ENCODE assay signal across 17 cellular contexts in genomic region chr13:98525852-98526512, GRCh38. TPM values are rescaled to one million over a fixed set of nuclear protein-coding genes. Genes with fewer than 3 reads are reported as not detected.
DNase-seq lines count a peak whose midpoint lies in the region; ATAC-seq, FAIRE-seq and TF ChIP-seq lines count a peak whose summit lies in the region.
"Had no signal": no experiment of that assay in that cellular context is flagged by ENCODE, and none has a peak within 500 bp of the region (broad histone marks: within the 10 kb centered on the region; RNA-seq: fewer than 3 reads in every experiment).

No MANE protein-coding gene starts in this region.

- H3K79me2 ChIP-seq in KMS-11 (ENCODE audit: insufficient read depth, low read depth): peaks cover 88% of the 10 kb centered on the region

- no peaks in the 10 kb centered on the region for H3K27me3 Mint-ChIP-seq in CD8-positive, alpha-beta memory T cell
- H3K27me3 Mint-ChIP-seq in naive thymus-derived CD4-positive, alpha-beta T cell: no peaks in the 10 kb centered on the region

- H3K27me3 ChIP-seq in CD8-positive, alpha-beta memory T cell (ENCODE audit: insufficient read depth, low read length, poor library complexity, severe bottlenecking): no peaks in the 10 kb centered on the region
- H3K27me3 ChIP-seq in KMS-11 (ENCODE audit: insufficient read depth, low read depth): no peaks in the 10 kb centered on the region
- H3K27me3 ChIP-seq in naive thymus-derived CD4-positive, alpha-beta T cell (ENCODE audit: control insufficient read depth in 2 of 2, insufficient read depth in 2 of 2, low read length in 2 of 2): no peaks in the 10 kb centered on the region
- no peaks in the 10 kb centered on the region for H3K27me3 ChIP-seq in ovary
- H3K27me3 ChIP-seq: gastroesophageal sphincter, SJSA1 had no signal

- no peak for TF ChIP-seq EP300 in ovary (IDR thresholded peaks at IDR 0.05)

- CTCF ChIA-PET in CD8-positive, alpha-beta memory T cell (lab: Charles Lee): interaction anchor here (1.2 to 1.5 kb wide), 3 partner anchors 12 to 44 kb away, joined by 3 to 4 read pairs (median 3); no protein-coding TSS in a partner anchor
- CTCF ChIA-PET in naive thymus-derived CD4-positive, alpha-beta T cell (lab: Charles Lee): interaction anchor here (1.3 kb wide), 1 partner anchor 81 kb away, joined by 5 read pairs; no protein-coding TSS in a partner anchor

- no peak for TF ChIP-seq POLR2A in ovary (IDR thresholded peaks at IDR 0.05)

- H3K4me1 Mint-ChIP-seq in CD8-positive, alpha-beta memory T cell: peaks cover 93 to 98% (median 95%) of the 10 kb centered on the region in 3 donors
- H3K4me1 Mint-ChIP-seq in naive thymus-derived CD4-positive, alpha-beta T cell: peaks cover 73 to 99% (median 94%) of the 10 kb centered on the region in 7 donors

- no peak for ATAC-seq in naive thymus-derived CD4-positive, alpha-beta T cell
- ATAC-seq in HG03520 (IDR thresholded peaks at IDR 0.05; ENCODE audit: unreplicated experiment) (no peak), HG03280 (IDR thresholded peaks at IDR 0.05; ENCODE audit: unreplicated experiment) (no peak)
- ATAC-seq: activated CD4-positive, CD25-positive, alpha-beta regulatory T cell treated with anti-CD3 and anti-CD28 coated beads, Interleukin-2, amount 50 U/mL, for 24 hours; gastroesophageal sphincter; left lobe of liver had no signal

- peak; percentile 80 for FAIRE-seq in GM19239 (lab: Jason Lieb, UNC)

- H3K4me3 ChIP-seq in CD8-positive, alpha-beta memory T cell (ENCODE audit: low read length): no peak overlapping the region
- H3K4me3 ChIP-seq in KMS-11 (IDR thresholded peaks at IDR 0.05; ENCODE audit: insufficient read depth, low read depth, low read length) (no peak overlapping the region), ovary (no peak overlapping the region)
- no peak overlapping the region for H3K4me3 ChIP-seq in naive thymus-derived CD4-positive, alpha-beta T cell (ENCODE audit: low read length)
- H3K4me3 ChIP-seq: gastroesophageal sphincter, SJSA1 had no signal

- TF ChIP-seq CTCF in KMS-11 (conservative IDR thresholded peaks at IDR 0.05; ENCODE audit: low read depth, low read length) (no peak), ovary (IDR thresholded peaks at IDR 0.05) (no peak)

- 87 to 91% (median 89%) methylated on average over 11 of the region's 11 CpGs for WGBS in ovary, 3 donors

- H3K36me3 ChIP-seq in CD8-positive, alpha-beta memory T cell (ENCODE audit: insufficient read depth, low read length): no peaks in the 10 kb centered on the region
- H3K36me3 ChIP-seq in KMS-11 (ENCODE audit: insufficient read depth) (no peaks in the 10 kb centered on the region), ovary (no peaks in the 10 kb centered on the region)
- H3K36me3 ChIP-seq in naive thymus-derived CD4-positive, alpha-beta T cell (ENCODE audit: control insufficient read depth in 2 of 3, insufficient read depth in 3 of 3, low read length in 3 of 3): no peaks in the 10 kb centered on the region
- H3K36me3 ChIP-seq: gastroesophageal sphincter, SJSA1 had no signal

- no peaks in the 10 kb centered on the region for H4K20me1 ChIP-seq in KMS-11 (ENCODE audit: insufficient read depth)

- intact Hi-C loops in naive thymus-derived CD4-positive, alpha-beta T cell (cut with micrococcal nuclease): no loop called here
- intact Hi-C loops in ovary (cut with DNase I): no loop called here

- H3K9me3 Mint-ChIP-seq in CD8-positive, alpha-beta memory T cell: no peaks in the 10 kb centered on the region
- H3K9me3 Mint-ChIP-seq in naive thymus-derived CD4-positive, alpha-beta T cell: no peaks in the 10 kb centered on the region

- H3K9me3 ChIP-seq in CD8-positive, alpha-beta memory T cell (ENCODE audit: low read length): no peaks in the 10 kb centered on the region
- H3K9me3 ChIP-seq in naive thymus-derived CD4-positive, alpha-beta T cell (ENCODE audit: control insufficient read depth in 2 of 3, low read length in 3 of 3): no peaks in the 10 kb centered on the region
- no peaks in the 10 kb centered on the region for H3K9me3 ChIP-seq in ovary
- H3K9me3 ChIP-seq: gastroesophageal sphincter, SJSA1 had no signal

- H3K27ac Mint-ChIP-seq in CD8-positive, alpha-beta memory T cell: peak overlapping the region; percentile 38 to 85 (median 74)
- H3K27ac Mint-ChIP-seq in naive thymus-derived CD4-positive, alpha-beta T cell: peak overlapping the region in 7 of 9 donors; percentile 43 to 77 (median 68)

- H3K4me1 ChIP-seq in CD8-positive, alpha-beta memory T cell (ENCODE audit: insufficient read depth, low read length): peaks cover 76% of the 10 kb centered on the region
- peaks cover 46% of the 10 kb centered on the region for H3K4me1 ChIP-seq in KMS-11 (ENCODE audit: low read depth, poor library complexity, severe bottlenecking)
- H3K4me1 ChIP-seq in naive thymus-derived CD4-positive, alpha-beta T cell (ENCODE audit: control insufficient read depth in 2 of 2, insufficient read depth in 2 of 2, low read length in 2 of 2): peaks cover 63 to 69% of the 10 kb centered on the region in 2 donors
- peaks cover 40% of the 10 kb centered on the region for H3K4me1 ChIP-seq in ovary (ENCODE audit: insufficient read depth)
- H3K4me1 ChIP-seq: parathyroid adenoma had no signal

- H3K4me2 ChIP-seq in KMS-11: peak overlapping the region; percentile 37

- POLR2A ChIA-PET in CD8-positive, alpha-beta memory T cell (lab: Charles Lee): no interaction called here
- POLR2A ChIA-PET in naive thymus-derived CD4-positive, alpha-beta T cell (lab: Charles Lee): interaction anchor here (0.9 kb wide), 1 partner anchor 50 kb away, joined by 3 read pairs; no protein-coding TSS in a partner anchor

- no peak for DNase-seq in CD8-positive, alpha-beta memory T cell
- DNase-seq in GM19239 (ENCODE audit: insufficient read length, low spot score) (no peak), ovary (no peak)
- DNase-seq in naive thymus-derived CD4-positive, alpha-beta T cell: no peak
- DNase-seq in activated naive CD4-positive, alpha-beta T cell (lab: John Stamatoyannopoulos, UW): no peak
- DNase-seq: Calu3; NCI-H1417 treated with DMSO at 0.1 percent for 48 hours; NCI-H774; stimulated activated naive CD4-positive, alpha-beta T cell had no signal

- peaks cover 0 to 9% (median 0%) of the 10 kb centered on the region in 3 donors for H3K36me3 Mint-ChIP-seq in CD8-positive, alpha-beta memory T cell
- H3K36me3 Mint-ChIP-seq in naive thymus-derived CD4-positive, alpha-beta T cell: peaks cover 0 to 3% (median 0%) of the 10 kb centered on the region in 5 donors

- no peak overlapping the region for H2AFZ ChIP-seq in KMS-11 (ENCODE audit: low read depth)
- H2AFZ ChIP-seq: parathyroid adenoma had no signal

- H3K9ac ChIP-seq in KMS-11: peak overlapping the region; percentile 69
- H3K9ac ChIP-seq: parathyroid adenoma had no signal

- peak overlapping the region in 1 of 7 donors; percentile 68 for H3K4me3 Mint-ChIP-seq in CD8-positive, alpha-beta memory T cell
- H3K4me3 Mint-ChIP-seq in naive thymus-derived CD4-positive, alpha-beta T cell: peak overlapping the region in 6 of 10 donors; percentile 10 to 38 (median 28)

- no peak overlapping the region for H3K27ac ChIP-seq in CD8-positive, alpha-beta memory T cell (ENCODE audit: low read depth, low read length)
- H3K27ac ChIP-seq in KMS-11 (peak overlapping the region; percentile 99), ovary (no peak overlapping the region)
- no peak overlapping the region for H3K27ac ChIP-seq in naive thymus-derived CD4-positive, alpha-beta T cell (ENCODE audit: low read depth, low read length)
- H3K27ac ChIP-seq: gastroesophageal sphincter, parathyroid adenoma, SJSA1 had no signal

RNA-seq across cellular contexts. Expression of gene STK24, which starts 50.9 kb away (rescaled TPM):
- total RNA-seq in CD8-positive, alpha-beta memory T cell: 100 to 1,000 TPM; 149 to 150 TPM
- polyA plus RNA-seq in CD8-positive, alpha-beta memory T cell: 63.6 TPM
- total RNA-seq in naive thymus-derived CD4-positive, alpha-beta T cell: 100 to 1,000 TPM in 3 of 5 experiments, 10 to 100 TPM in 2; 90.1 to 148 (median 121) TPM
- 10 to 100 TPM; 29.8 to 44.4 TPM for polyA plus RNA-seq in naive thymus-derived CD4-positive, alpha-beta T cell
- 10 to 100 TPM; 34.0 to 73.1 (median 60.6) TPM for total RNA-seq in ovary
- polyA plus RNA-seq in ovary: 100 to 1,000 TPM in 1 of 2 donors, 10 to 100 TPM in 1; 46.4 to 153 TPM
